Comparison of ENCODE assay signal across 30 cellular contexts in the genomic region with DNA sequence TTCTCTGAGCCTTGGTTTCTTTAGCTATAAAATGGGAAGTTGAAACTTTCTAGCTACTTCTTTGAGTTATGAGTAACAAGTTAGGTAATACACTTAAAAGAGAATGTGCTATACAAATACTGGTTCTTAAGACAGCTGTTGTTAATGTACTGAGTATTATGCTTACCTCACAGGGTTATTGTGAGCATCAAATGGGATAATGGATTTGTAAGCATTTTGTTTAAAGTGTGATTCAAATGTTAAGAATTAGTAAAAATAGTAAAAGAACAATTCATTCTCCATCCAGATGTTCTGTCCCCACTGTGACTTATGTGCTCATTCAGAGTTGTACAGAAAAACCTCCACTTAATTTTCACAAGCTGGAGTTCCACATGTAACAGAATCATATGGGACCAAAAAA.
DNase-seq lines count a peak whose midpoint lies in the region; FAIRE-seq and TF ChIP-seq lines count a peak whose summit lies in the region.
"Had no signal": no experiment of that assay in that cellular context is flagged by ENCODE, and none has a peak within 500 bp of the region (broad histone marks: within the 10 kb centered on the region; RNA-seq: fewer than 3 reads in every experiment).

No MANE protein-coding gene starts in this region.

- H3K4me1 ChIP-seq in GM23248 (ENCODE audit: insufficient read depth) (peaks cover 48% of the 10 kb centered on the region), adipocyte (ENCODE audit: control insufficient read depth, insufficient read depth, low read length) (peaks cover 37% of the 10 kb centered on the region)
- H3K4me1 ChIP-seq: thyroid gland had no signal

- H3K9me3 ChIP-seq in GM23248 (ENCODE audit: low read depth) (no peaks in the 10 kb centered on the region), adipocyte (ENCODE audit: control insufficient read depth, low read length) (no peaks in the 10 kb centered on the region)
- H3K9me3 ChIP-seq: SJCRH30, thyroid gland, vagina had no signal

- H3K4me1 Mint-ChIP-seq in activated T-helper 2 cell treated with anti-CD3 and anti-CD28 coated beads, Interferon-gamma antibody, Interleukin-2, Interleukin-4, amounts not matched to agents 10 μg/mL and 5 μg/mL and 100 μg/mL, durations not matched to agents 14 hours and 24 hours and 36 hours (ENCODE audit: low read depth) = no peaks in the 10 kb centered on the region
- H3K4me1 Mint-ChIP-seq: activated B cell treated with CpG ODN at 0.5 μM for 24 hours; activated CD8-positive, alpha-beta memory T cell treated with anti-CD3 and anti-CD28 coated beads, Interleukin-2, amount 10 ng/mL, durations not matched to agents 7 days and 5 days; activated naive CD8-positive, alpha-beta T cell treated with anti-CD3 and anti-CD28 coated beads, Interleukin-2, amount 50 U/mL, for 24 hours; CD4-positive, CD25-positive, alpha-beta regulatory T cell; naive thymus-derived CD8-positive, alpha-beta T cell; T-cell had no signal

- H4K20me1 ChIP-seq in GM23248 (ENCODE audit: insufficient read depth) = no peaks in the 10 kb centered on the region

- no peaks in the 10 kb centered on the region for H3K9me2 ChIP-seq in GM23248 (ENCODE audit: insufficient read depth)

- no peak overlapping the region for H3K27ac Mint-ChIP-seq in activated T-helper 2 cell treated with anti-CD3 and anti-CD28 coated beads, Interferon-gamma antibody, Interleukin-2, Interleukin-4, amounts not matched to agents 10 μg/mL and 5 μg/mL and 100 μg/mL, durations not matched to agents 14 hours and 24 hours and 36 hours
- H3K27ac Mint-ChIP-seq: activated B cell treated with CpG ODN at 0.5 μM for 24 hours; activated CD8-positive, alpha-beta memory T cell treated with anti-CD3 and anti-CD28 coated beads, Interleukin-2, amount 10 ng/mL, durations not matched to agents 7 days and 5 days; activated naive CD8-positive, alpha-beta T cell treated with anti-CD3 and anti-CD28 coated beads, Interleukin-2, amount 50 U/mL, for 24 hours; CD4-positive, CD25-positive, alpha-beta regulatory T cell; effector memory CD8-positive, alpha-beta T cell; naive thymus-derived CD8-positive, alpha-beta T cell; T-cell had no signal

- H3K36me3 ChIP-seq in GM23248 (ENCODE audit: low read depth) (no peaks in the 10 kb centered on the region), adipocyte (ENCODE audit: control insufficient read depth, insufficient read depth, low read length, severe bottlenecking) (no peaks in the 10 kb centered on the region)
- H3K36me3 ChIP-seq: SJCRH30, thyroid gland, vagina had no signal

- no peak overlapping the region for H2AFZ ChIP-seq in GM23248

- no peak for TF ChIP-seq CTCF in foreskin fibroblast (IDR thresholded peaks at IDR 0.05; ENCODE audit: low read depth, low read length)

- 0 out of 2 replicates have a peak overlapping the region, but pooled peaks have one; percentile 24 for H3K9ac ChIP-seq in GM23248
- no peak overlapping the region for H3K9ac ChIP-seq in adipocyte (ENCODE audit: low read length)
- H3K9ac ChIP-seq: KMS-11 had no signal

- H3F3A ChIP-seq in GM23248 (ENCODE audit: insufficient read depth) = peaks cover 42% of the 10 kb centered on the region

- in situ Hi-C loops in GM23248 (cut with MboI) = no loop called here

- TF ChIP-seq POLR2A in GM12892 (IDR thresholded peaks at IDR 0.05; ENCODE audit: low read depth, low read length) = no peak

- no peak overlapping the region for H3K4me3 ChIP-seq in GM23248
- no peak overlapping the region for H3K4me3 ChIP-seq in adipocyte (ENCODE audit: low read length)
- H3K4me3 ChIP-seq in foreskin fibroblast (ENCODE audit: low read depth in 1 of 2, low read length in 2 of 2) = no peak overlapping the region
- H3K4me3 ChIP-seq: lung, SJCRH30, thyroid gland, vagina had no signal

- H3K4me3 Mint-ChIP-seq in activated T-helper 2 cell treated with anti-CD3 and anti-CD28 coated beads, Interferon-gamma antibody, Interleukin-2, Interleukin-4, amounts not matched to agents 10 μg/mL and 5 μg/mL and 100 μg/mL, durations not matched to agents 14 hours and 24 hours and 36 hours (ENCODE audit: low read depth) = no peak overlapping the region
- H3K4me3 Mint-ChIP-seq: activated B cell treated with CpG ODN at 0.5 μM for 24 hours; activated CD8-positive, alpha-beta memory T cell treated with anti-CD3 and anti-CD28 coated beads, Interleukin-2, amount 10 ng/mL, durations not matched to agents 7 days and 5 days; activated naive CD8-positive, alpha-beta T cell treated with anti-CD3 and anti-CD28 coated beads, Interleukin-2, amount 50 U/mL, for 24 hours; activated T-cell treated with anti-CD3 and anti-CD28 coated beads, Interleukin-2, amount 50 U/mL, for 4 hours; CD4-positive, CD25-positive, alpha-beta regulatory T cell; effector memory CD8-positive, alpha-beta T cell; naive thymus-derived CD8-positive, alpha-beta T cell; T-cell had no signal

- H3K27me3 ChIP-seq in GM23248 (replicated peaks; ENCODE audit: insufficient read depth) (no peaks in the 10 kb centered on the region), adipocyte (replicated peaks; ENCODE audit: control insufficient read depth, insufficient read depth, low read length) (peaks cover 8% of the 10 kb centered on the region)
- H3K27me3 ChIP-seq: SJCRH30, thyroid gland, vagina had no signal

- peak overlapping the region; percentile 70 for H3K4me2 ChIP-seq in GM23248 (ENCODE audit: unreplicated experiment)
- H3K4me2 ChIP-seq: KMS-11 had no signal

- peak; percentile 11 for DNase-seq in AG08395 (ENCODE audit: low spot score)
- DNase-seq in GM23248 = peak; percentile 71
- peak; percentile 56 for DNase-seq in adipocyte (ENCODE audit: low read depth)
- peak; percentile 63 to 73 for DNase-seq in foreskin fibroblast
- DNase-seq in DMS53 treated with DMSO at 0.1 percent for 48 hours (lab: John Stamatoyannopoulos, UW; ENCODE audit: unreplicated experiment) = no peak
- DNase-seq in activated T-helper 2 cell treated with anti-CD3 and anti-CD28 coated beads, Interferon-gamma antibody, Interleukin-2, Interleukin-4, amounts not matched to agents 10 μg/mL and 5 μg/mL and 100 μg/mL, durations not matched to agents 14 hours and 24 hours and 36 hours (ENCODE audit: low spot score) = no peak
- DNase-seq in OCI-M2 (lab: John Stamatoyannopoulos, UW; ENCODE audit: unreplicated experiment) = no peak
- DNase-seq in GM12892 (ENCODE audit: insufficient read length) = no peak
- DNase-seq: activated B cell treated with CpG ODN at 0.5 μM for 24 hours; activated CD4-positive, alpha-beta T cell treated with anti-CD3 and anti-CD28 coated beads, Interleukin-2, amount 50 U/mL, for 4 hours; activated CD8-positive, alpha-beta memory T cell treated with anti-CD3 and anti-CD28 coated beads, Interleukin-2, amount 10 ng/mL, durations not matched to agents 7 days and 5 days; activated naive CD8-positive, alpha-beta T cell treated with anti-CD3 and anti-CD28 coated beads, Interleukin-2, amount 50 U/mL, for 24 hours; activated T-cell treated with anti-CD3 and anti-CD28 coated beads, Interleukin-2, amount 50 U/mL, for 4 hours; CD4-positive, CD25-positive, alpha-beta regulatory T cell; central memory CD4-positive, alpha-beta T cell; effector memory CD8-positive, alpha-beta T cell; H7; hippocampal formation; naive thymus-derived CD8-positive, alpha-beta T cell; NCI-H1436 treated with DMSO at 0.1 percent for 48 hours; right cardiac atrium; SJCRH30; stimulated activated CD4-positive, alpha-beta T cell treated with anti-CD3 and anti-CD28 coated beads, Interleukin-2, amount 100 ng/mL, for 48 hours; T-cell; thyroid gland had no signal

- no peaks in the 10 kb centered on the region for H3K36me3 Mint-ChIP-seq in activated T-helper 2 cell treated with anti-CD3 and anti-CD28 coated beads, Interferon-gamma antibody, Interleukin-2, Interleukin-4, amounts not matched to agents 10 μg/mL and 5 μg/mL and 100 μg/mL, durations not matched to agents 14 hours and 24 hours and 36 hours (ENCODE audit: low read depth)
- H3K36me3 Mint-ChIP-seq: activated CD8-positive, alpha-beta memory T cell treated with anti-CD3 and anti-CD28 coated beads, Interleukin-2, amount 10 ng/mL, durations not matched to agents 7 days and 5 days; CD4-positive, CD25-positive, alpha-beta regulatory T cell; naive thymus-derived CD8-positive, alpha-beta T cell; T-cell had no signal

- H3K27ac ChIP-seq in GM23248 = peak overlapping the region; percentile 78
- H3K27ac ChIP-seq: KMS-11, SJCRH30, thyroid gland, vagina had no signal

- H3K79me2 ChIP-seq in GM23248 (ENCODE audit: insufficient read depth) = no peaks in the 10 kb centered on the region

- intact Hi-C loops in activated T-helper 2 cell treated with anti-CD3 and anti-CD28 coated beads, Interferon-gamma antibody, Interleukin-2, Interleukin-4, amounts not matched to agents 10 μg/mL and 5 μg/mL and 100 μg/mL, durations not matched to agents 14 hours and 24 hours and 36 hours (cut with micrococcal nuclease) = no loop called here

- FAIRE-seq in GM12892 (lab: Jason Lieb, UNC) = no peak
- FAIRE-seq: D721Med, GM12891 had no signal

- H3K9me3 Mint-ChIP-seq in activated T-helper 2 cell treated with anti-CD3 and anti-CD28 coated beads, Interferon-gamma antibody, Interleukin-2, Interleukin-4, amounts not matched to agents 10 μg/mL and 5 μg/mL and 100 μg/mL, durations not matched to agents 14 hours and 24 hours and 36 hours = no peaks in the 10 kb centered on the region
- H3K9me3 Mint-ChIP-seq: activated B cell treated with CpG ODN at 0.5 μM for 24 hours; activated T-cell treated with anti-CD3 and anti-CD28 coated beads, Interleukin-2, amount 50 U/mL, for 4 hours; effector memory CD8-positive, alpha-beta T cell; T-cell had no signal

- H3K27me3 Mint-ChIP-seq in activated T-helper 2 cell treated with anti-CD3 and anti-CD28 coated beads, Interferon-gamma antibody, Interleukin-2, Interleukin-4, amounts not matched to agents 10 μg/mL and 5 μg/mL and 100 μg/mL, durations not matched to agents 14 hours and 24 hours and 36 hours (ENCODE audit: low read depth) = no peaks in the 10 kb centered on the region
- H3K27me3 Mint-ChIP-seq: activated B cell treated with CpG ODN at 0.5 μM for 24 hours; activated CD8-positive, alpha-beta memory T cell treated with anti-CD3 and anti-CD28 coated beads, Interleukin-2, amount 10 ng/mL, durations not matched to agents 7 days and 5 days; activated naive CD8-positive, alpha-beta T cell treated with anti-CD3 and anti-CD28 coated beads, Interleukin-2, amount 50 U/mL, for 24 hours; CD4-positive, CD25-positive, alpha-beta regulatory T cell; effector memory CD8-positive, alpha-beta T cell; naive thymus-derived CD8-positive, alpha-beta T cell had no signal

Comparison
In these comparisons a context has a peak if more than half of its experiments do, and no peak if none do; other contexts are left out.
1. DNase-seq: peak in AG08395 (single experiment), GM23248 (single experiment), adipocyte (single experiment) and foreskin fibroblast (2 of 2); none in DMS53 treated with DMSO at 0.1 percent for 48 hours (single experiment), activated T-helper 2 cell treated with anti-CD3 and anti-CD28 coated beads, Interferon-gamma antibody, Interleukin-2, Interleukin-4, amounts not matched to agents 10 μg/mL and 5 μg/mL and 100 μg/mL, durations not matched to agents 14 hours and 24 hours and 36 hours (single experiment), OCI-M2 (single experiment) and GM12892 (single experiment).